25 cellular contexts compared by ENCODE assay signal in genomic region chr12:3246253-3246652, GRCh38.
"Had no signal": no experiment of that assay in that cellular context is flagged by ENCODE, and none has a peak within 500 bp of the region (broad histone marks: within the 10 kb centered on the region; RNA-seq: fewer than 3 reads in every experiment).

No MANE protein-coding gene starts in this region.

- DNase-seq: activated CD4-positive, alpha-beta T cell treated with anti-CD3 and anti-CD28 coated beads for 4 hours; activated CD4-positive, alpha-beta T cell treated with anti-CD3 and anti-CD28 coated beads, Interleukin-2, amount 50 U/mL, for 48 hours; activated CD4-positive, CD25-positive, alpha-beta regulatory T cell; activated CD8-positive, alpha-beta memory T cell treated with anti-CD3 and anti-CD28 coated beads, Interleukin-2, amount 50 U/mL, for 48 hours; activated naive CD4-positive, alpha-beta T cell treated with Interleukin-2 at 50 U/mL for 16 hours; activated naive CD8-positive, alpha-beta T cell treated with anti-CD3 and anti-CD28 coated beads, Interleukin-2, amount 10 ng/mL, durations not matched to agents 7 days and 5 days; activated T-cell treated with anti-CD3 and anti-CD28 coated beads, Interleukin-2, amount 50 U/mL, for 48 hours; amniotic stem cell; colonic mucosa; kidney; mammary epithelial cell; nucleus accumbens; sigmoid colon; stimulated activated CD4-positive, alpha-beta T cell treated with anti-CD3 and anti-CD28 coated beads, Interleukin-2, amount 100 ng/mL, for 48 hours; stimulated activated CD8-positive, alpha-beta memory T cell treated with anti-CD3 and anti-CD28 coated beads, Interleukin-4, amount 100 ng/mL, for 48 hours; stimulated activated naive B cell treated with anti-CD40 and anti-IgM and Interleukin-4, amounts not matched to agents 10 μg/mL and 1 μg/mL and 100 μg/mL, for 72 hours; T1000 had no signal

- H3K27ac ChIP-seq: colonic mucosa, parathyroid adenoma, sigmoid colon, thoracic aorta had no signal

- H3K9ac ChIP-seq: parathyroid adenoma had no signal

- H2AFZ ChIP-seq: parathyroid adenoma had no signal

- H3K36me3 ChIP-seq: breast epithelium, colonic mucosa, sigmoid colon, thoracic aorta had no signal

- H3K4me1 ChIP-seq: breast epithelium, colonic mucosa, parathyroid adenoma had no signal

- H3K4me3 Mint-ChIP-seq: activated naive CD8-positive, alpha-beta T cell treated with anti-CD3 and anti-CD28 coated beads, Interleukin-2, amount 10 ng/mL, durations not matched to agents 7 days and 5 days; mesothelial cell of epicardium; nephron; stimulated activated naive B cell treated with anti-CD40 and anti-IgM and Interleukin-4, amounts not matched to agents 10 μg/mL and 1 μg/mL and 100 μg/mL, for 72 hours; T-helper 1 cell treated with Interleukin-12 subunit alpha and Interleukin-12 subunit beta and Interleukin-4 antibody, amounts not matched to agents 30 μg/mL and 1 μg/mL, for 36 hours; type B pancreatic cell had no signal

- H3K4me3 ChIP-seq: breast epithelium, colonic mucosa, sigmoid colon, thoracic aorta had no signal

- H3K9me3 ChIP-seq: breast epithelium, colonic mucosa, sigmoid colon, thoracic aorta had no signal

- H3K36me3 Mint-ChIP-seq: activated naive CD8-positive, alpha-beta T cell treated with anti-CD3 and anti-CD28 coated beads, Interleukin-2, amount 10 ng/mL, durations not matched to agents 7 days and 5 days; stimulated activated naive B cell treated with anti-CD40 and anti-IgM and Interleukin-4, amounts not matched to agents 10 μg/mL and 1 μg/mL and 100 μg/mL, for 72 hours had no signal

- H3K27me3 ChIP-seq: breast epithelium, colonic mucosa, sigmoid colon had no signal

- H3K27ac Mint-ChIP-seq: activated naive CD8-positive, alpha-beta T cell treated with anti-CD3 and anti-CD28 coated beads, Interleukin-2, amount 10 ng/mL, durations not matched to agents 7 days and 5 days; mesothelial cell of epicardium; nephron; stimulated activated naive B cell treated with anti-CD40 and anti-IgM and Interleukin-4, amounts not matched to agents 10 μg/mL and 1 μg/mL and 100 μg/mL, for 72 hours; T-helper 1 cell treated with Interleukin-12 subunit alpha and Interleukin-12 subunit beta and Interleukin-4 antibody, amounts not matched to agents 30 μg/mL and 1 μg/mL, for 36 hours; type B pancreatic cell had no signal

- H3K9me3 Mint-ChIP-seq: activated naive CD8-positive, alpha-beta T cell treated with anti-CD3 and anti-CD28 coated beads, Interleukin-2, amount 10 ng/mL, durations not matched to agents 7 days and 5 days; mesothelial cell of epicardium; nephron; T-helper 1 cell treated with Interleukin-12 subunit alpha and Interleukin-12 subunit beta and Interleukin-4 antibody, amounts not matched to agents 30 μg/mL and 1 μg/mL, for 36 hours; type B pancreatic cell had no signal

- ATAC-seq: left lobe of liver; stimulated activated naive B cell treated with anti-CD40 and anti-IgM and Interleukin-4, amounts not matched to agents 10 μg/mL and 1 μg/mL and 100 μg/mL, for 72 hours had no signal
